11 cellular contexts compared by ENCODE assay signal in genomic region chr6:35107761-35108160, GRCh38. TPM values are rescaled to one million over a fixed set of nuclear protein-coding genes. Genes with fewer than 3 reads are reported as not detected.
DNase-seq lines count a peak whose midpoint lies in the region; ATAC-seq, FAIRE-seq and TF ChIP-seq lines count a peak whose summit lies in the region.
"Not testable (repeated sequence)": the region's sequence is repeated elsewhere in the genome, so short reads cannot be mapped to it uniquely, and the experiment has no call there.
"Had no signal": no experiment of that assay in that cellular context is flagged by ENCODE, and none has a peak within 500 bp of the region (broad histone marks: within the 10 kb centered on the region; RNA-seq: fewer than 3 reads in every experiment).

No MANE protein-coding gene starts in this region.

- intact Hi-C loops in Panc1 (cut with micrococcal nuclease; ENCODE audit: unreplicated experiment); activated T-helper 1 cell treated with anti-CD3 and anti-CD28 coated beads, Interleukin-12 subunit alpha, Interleukin-12 subunit beta, Interleukin-2, Interleukin-4 antibody, amounts not matched to agents 30 ng/mL and 10 ng/mL and 1 ng/mL, durations not matched to agents 14 hours and 24 hours and 36 hours (cut with micrococcal nuclease): not testable (repeated sequence)

- peaks cover 17% of the 10 kb centered on the region for H3K27me3 Mint-ChIP-seq in activated T-helper 1 cell treated with anti-CD3 and anti-CD28 coated beads, Interleukin-12 subunit alpha, Interleukin-12 subunit beta, Interleukin-2, Interleukin-4 antibody, amounts not matched to agents 30 ng/mL and 10 ng/mL and 1 ng/mL, durations not matched to agents 14 hours and 24 hours and 36 hours (ENCODE audit: insufficient read depth)
- not testable (repeated sequence) for H3K27me3 Mint-ChIP-seq in memory B cell; stimulated activated memory B cell treated with anti-CD40 and anti-IgM and Interleukin-4, amounts not matched to agents 10 μg/mL and 1 μg/mL and 100 μg/mL, for 72 hours

- not testable (repeated sequence) for TF ChIP-seq CTCF in Panc1 (IDR thresholded peaks at IDR 0.05)

- ATAC-seq in Panc1, result 0 out of 2 replicates have a peak, but pooled peaks have one; percentile 26
- ATAC-seq in memory B cell (ENCODE audit: low read depth); stimulated activated memory B cell treated with anti-CD40 and anti-IgM and Interleukin-4, amounts not matched to agents 10 μg/mL and 1 μg/mL and 100 μg/mL, for 72 hours: not testable (repeated sequence)

- H3K27me3 ChIP-seq in Panc1 (ENCODE audit: control insufficient read depth, insufficient read depth, low read length), result not testable (repeated sequence)

- H3K9me3 ChIP-seq in Panc1 (ENCODE audit: control insufficient read depth, insufficient read depth, low read depth, low read length), result not testable (repeated sequence)

- H3K4me3 Mint-ChIP-seq in activated T-helper 1 cell treated with anti-CD3 and anti-CD28 coated beads, Interleukin-12 subunit alpha, Interleukin-12 subunit beta, Interleukin-2, Interleukin-4 antibody, amounts not matched to agents 30 ng/mL and 10 ng/mL and 1 ng/mL, durations not matched to agents 14 hours and 24 hours and 36 hours; memory B cell; stimulated activated memory B cell treated with anti-CD40 and anti-IgM and Interleukin-4, amounts not matched to agents 10 μg/mL and 1 μg/mL and 100 μg/mL, for 72 hours: not testable (repeated sequence)

- peak; percentile 5 for FAIRE-seq in GM12892 (lab: Jason Lieb, UNC)

- not testable (repeated sequence) for H3K27ac ChIP-seq in Panc1 (ENCODE audit: low read length)

- POLR2A ChIA-PET in Panc1 (lab: Charles Lee), result not testable (repeated sequence)

- not testable (repeated sequence) for TF ChIP-seq POLR2A in GM12892 (IDR thresholded peaks at IDR 0.05; ENCODE audit: low read depth, low read length)

- H3K4me1 ChIP-seq in Panc1 (ENCODE audit: control insufficient read depth, insufficient read depth, low read length), result not testable (repeated sequence)

- H3K36me3 ChIP-seq in Panc1 (ENCODE audit: control insufficient read depth, insufficient read depth, low read length), result not testable (repeated sequence)

- not testable (repeated sequence) for H3K36me3 Mint-ChIP-seq in activated T-helper 1 cell treated with anti-CD3 and anti-CD28 coated beads, Interleukin-12 subunit alpha, Interleukin-12 subunit beta, Interleukin-2, Interleukin-4 antibody, amounts not matched to agents 30 ng/mL and 10 ng/mL and 1 ng/mL, durations not matched to agents 14 hours and 24 hours and 36 hours (ENCODE audit: low read depth); memory B cell; stimulated activated memory B cell treated with anti-CD40 and anti-IgM and Interleukin-4, amounts not matched to agents 10 μg/mL and 1 μg/mL and 100 μg/mL, for 72 hours

- peak overlapping the region; percentile 45 for H3K27ac Mint-ChIP-seq in activated T-helper 1 cell treated with anti-CD3 and anti-CD28 coated beads, Interleukin-12 subunit alpha, Interleukin-12 subunit beta, Interleukin-2, Interleukin-4 antibody, amounts not matched to agents 30 ng/mL and 10 ng/mL and 1 ng/mL, durations not matched to agents 14 hours and 24 hours and 36 hours
- H3K27ac Mint-ChIP-seq in memory B cell, result peak overlapping the region; percentile 85
- H3K27ac Mint-ChIP-seq in stimulated activated memory B cell treated with anti-CD40 and anti-IgM and Interleukin-4, amounts not matched to agents 10 μg/mL and 1 μg/mL and 100 μg/mL, for 72 hours, result peak overlapping the region; percentile 53

- H3K4me1 Mint-ChIP-seq in activated T-helper 1 cell treated with anti-CD3 and anti-CD28 coated beads, Interleukin-12 subunit alpha, Interleukin-12 subunit beta, Interleukin-2, Interleukin-4 antibody, amounts not matched to agents 30 ng/mL and 10 ng/mL and 1 ng/mL, durations not matched to agents 14 hours and 24 hours and 36 hours (ENCODE audit: low read depth), result peaks cover 11% of the 10 kb centered on the region
- H3K4me1 Mint-ChIP-seq in memory B cell, result not testable (repeated sequence)
- H3K4me1 Mint-ChIP-seq in stimulated activated memory B cell treated with anti-CD40 and anti-IgM and Interleukin-4, amounts not matched to agents 10 μg/mL and 1 μg/mL and 100 μg/mL, for 72 hours, result peaks cover 18% of the 10 kb centered on the region

- in situ Hi-C loops in Panc1 (cut with HindIII; ENCODE audit: low pct_unique_long_range_greater_than_20kb, low sequenced_read_pairs), result not testable (repeated sequence)

- CTCF ChIA-PET in Panc1 (lab: Charles Lee), result not testable (repeated sequence)

- H3K4me3 ChIP-seq in Panc1 (ENCODE audit: low read depth in 2 of 2, low read length in 2 of 2), result not testable (repeated sequence)

- not testable (repeated sequence) for H3K9me3 Mint-ChIP-seq in activated T-helper 1 cell treated with anti-CD3 and anti-CD28 coated beads, Interleukin-12 subunit alpha, Interleukin-12 subunit beta, Interleukin-2, Interleukin-4 antibody, amounts not matched to agents 30 ng/mL and 10 ng/mL and 1 ng/mL, durations not matched to agents 14 hours and 24 hours and 36 hours; memory B cell; stimulated activated memory B cell treated with anti-CD40 and anti-IgM and Interleukin-4, amounts not matched to agents 10 μg/mL and 1 μg/mL and 100 μg/mL, for 72 hours

- DNase-seq in GM12892 (ENCODE audit: insufficient read length); Panc1 (ENCODE audit: low read depth, low spot score); activated T-helper 1 cell treated with anti-CD3 and anti-CD28 coated beads, Interleukin-12 subunit alpha, Interleukin-12 subunit beta, Interleukin-2, Interleukin-4 antibody, amounts not matched to agents 30 ng/mL and 10 ng/mL and 1 ng/mL, durations not matched to agents 14 hours and 24 hours and 36 hours (ENCODE audit: low spot score); memory B cell (ENCODE audit: low spot score in 2 of 2): not testable (repeated sequence)
- DNase-seq in NCI-H146 treated with DMSO at 0.1 percent for 48 hours (lab: John Stamatoyannopoulos, UW; ENCODE audit: unreplicated experiment) (peak; percentile 93), NCI-H748 (lab: John Stamatoyannopoulos, UW; ENCODE audit: unreplicated experiment) (peak; percentile 92)

- not testable (repeated sequence) for BruUV-seq in Panc1 (replicated peaks; lab: Mats Ljungman, UMichigan)

RNA-seq across cellular contexts. Expression of gene TCP11, which starts 33.4 kb away (rescaled TPM):
- polyA plus RNA-seq in GM12892 (2012; ENCODE audit: missing spikeins), result not detected
- total RNA-seq in Panc1 (2021; ENCODE audit: unreplicated experiment), result not detected
- polyA plus RNA-seq in Panc1 (2012; ENCODE audit: insufficient read length), result not detected
- total RNA-seq in activated T-helper 1 cell treated with anti-CD3 and anti-CD28 coated beads, Interleukin-12 subunit alpha, Interleukin-12 subunit beta, Interleukin-2, Interleukin-4 antibody, amounts not matched to agents 30 ng/mL and 10 ng/mL and 1 ng/mL, durations not matched to agents 14 hours and 24 hours and 36 hours, result not detected in 2 replicates
- total RNA-seq: A172; Calu3; CD8-positive, alpha-beta T cell; GM23338 had no signal
- polyA plus RNA-seq: GM23338 had no signal
